Comparison of ENCODE assay signal across 1 cellular context in the genomic region with DNA sequence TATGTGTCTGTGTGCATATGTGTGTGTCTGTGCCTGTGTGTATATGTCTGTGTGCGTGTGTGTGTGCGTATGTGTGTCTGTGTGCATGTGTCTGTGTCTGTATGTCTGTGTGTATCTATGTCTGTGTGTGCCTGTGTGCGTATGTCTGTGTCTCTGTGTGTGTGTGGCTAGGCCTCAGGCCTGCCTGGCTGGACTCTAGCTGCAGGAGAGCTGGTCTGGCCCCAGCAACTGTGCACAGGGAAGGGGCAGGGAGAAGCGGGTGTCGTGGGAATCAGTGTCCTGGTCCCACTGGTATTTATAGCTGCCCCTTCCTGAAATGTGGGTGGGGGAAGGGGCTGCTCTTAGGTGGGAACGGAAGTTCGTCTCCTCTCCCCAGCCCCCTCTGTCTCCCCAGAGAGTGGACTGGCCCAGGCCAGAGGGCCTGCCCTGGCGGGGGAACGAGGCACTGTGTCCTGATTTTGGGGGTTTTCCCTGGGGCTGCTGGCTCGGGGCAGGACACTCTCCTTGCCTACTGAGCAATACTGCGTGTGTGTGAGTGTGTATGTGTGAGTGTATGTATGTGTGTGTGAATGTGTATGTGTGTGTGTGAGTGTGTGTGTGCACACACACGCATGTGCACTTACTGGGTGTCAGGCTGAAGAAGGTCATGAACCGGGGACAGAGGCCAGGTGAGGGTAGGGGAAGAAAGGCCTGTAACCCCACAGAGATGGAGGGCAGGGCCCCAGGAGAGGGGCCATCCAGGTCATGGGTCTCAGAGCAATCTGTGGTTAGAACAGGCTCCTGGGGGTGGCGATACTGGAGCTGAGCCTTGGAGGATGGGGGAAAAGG.
TF ChIP-seq lines count a peak whose summit lies in the region.

No MANE protein-coding gene starts in this region.

TF ChIP-seq in GM23338, 12 proteins besides CTCF, POLR2A, EP300 and RAD21:
- TF ChIP-seq ZNF114 (CRISPR knock-in tag; IDR thresholded peaks at IDR 0.05): no peak
- TF ChIP-seq JUNB (IDR thresholded peaks at IDR 0.05; ENCODE audit: unreplicated experiment): no peak
- TF ChIP-seq, protein P1, sequence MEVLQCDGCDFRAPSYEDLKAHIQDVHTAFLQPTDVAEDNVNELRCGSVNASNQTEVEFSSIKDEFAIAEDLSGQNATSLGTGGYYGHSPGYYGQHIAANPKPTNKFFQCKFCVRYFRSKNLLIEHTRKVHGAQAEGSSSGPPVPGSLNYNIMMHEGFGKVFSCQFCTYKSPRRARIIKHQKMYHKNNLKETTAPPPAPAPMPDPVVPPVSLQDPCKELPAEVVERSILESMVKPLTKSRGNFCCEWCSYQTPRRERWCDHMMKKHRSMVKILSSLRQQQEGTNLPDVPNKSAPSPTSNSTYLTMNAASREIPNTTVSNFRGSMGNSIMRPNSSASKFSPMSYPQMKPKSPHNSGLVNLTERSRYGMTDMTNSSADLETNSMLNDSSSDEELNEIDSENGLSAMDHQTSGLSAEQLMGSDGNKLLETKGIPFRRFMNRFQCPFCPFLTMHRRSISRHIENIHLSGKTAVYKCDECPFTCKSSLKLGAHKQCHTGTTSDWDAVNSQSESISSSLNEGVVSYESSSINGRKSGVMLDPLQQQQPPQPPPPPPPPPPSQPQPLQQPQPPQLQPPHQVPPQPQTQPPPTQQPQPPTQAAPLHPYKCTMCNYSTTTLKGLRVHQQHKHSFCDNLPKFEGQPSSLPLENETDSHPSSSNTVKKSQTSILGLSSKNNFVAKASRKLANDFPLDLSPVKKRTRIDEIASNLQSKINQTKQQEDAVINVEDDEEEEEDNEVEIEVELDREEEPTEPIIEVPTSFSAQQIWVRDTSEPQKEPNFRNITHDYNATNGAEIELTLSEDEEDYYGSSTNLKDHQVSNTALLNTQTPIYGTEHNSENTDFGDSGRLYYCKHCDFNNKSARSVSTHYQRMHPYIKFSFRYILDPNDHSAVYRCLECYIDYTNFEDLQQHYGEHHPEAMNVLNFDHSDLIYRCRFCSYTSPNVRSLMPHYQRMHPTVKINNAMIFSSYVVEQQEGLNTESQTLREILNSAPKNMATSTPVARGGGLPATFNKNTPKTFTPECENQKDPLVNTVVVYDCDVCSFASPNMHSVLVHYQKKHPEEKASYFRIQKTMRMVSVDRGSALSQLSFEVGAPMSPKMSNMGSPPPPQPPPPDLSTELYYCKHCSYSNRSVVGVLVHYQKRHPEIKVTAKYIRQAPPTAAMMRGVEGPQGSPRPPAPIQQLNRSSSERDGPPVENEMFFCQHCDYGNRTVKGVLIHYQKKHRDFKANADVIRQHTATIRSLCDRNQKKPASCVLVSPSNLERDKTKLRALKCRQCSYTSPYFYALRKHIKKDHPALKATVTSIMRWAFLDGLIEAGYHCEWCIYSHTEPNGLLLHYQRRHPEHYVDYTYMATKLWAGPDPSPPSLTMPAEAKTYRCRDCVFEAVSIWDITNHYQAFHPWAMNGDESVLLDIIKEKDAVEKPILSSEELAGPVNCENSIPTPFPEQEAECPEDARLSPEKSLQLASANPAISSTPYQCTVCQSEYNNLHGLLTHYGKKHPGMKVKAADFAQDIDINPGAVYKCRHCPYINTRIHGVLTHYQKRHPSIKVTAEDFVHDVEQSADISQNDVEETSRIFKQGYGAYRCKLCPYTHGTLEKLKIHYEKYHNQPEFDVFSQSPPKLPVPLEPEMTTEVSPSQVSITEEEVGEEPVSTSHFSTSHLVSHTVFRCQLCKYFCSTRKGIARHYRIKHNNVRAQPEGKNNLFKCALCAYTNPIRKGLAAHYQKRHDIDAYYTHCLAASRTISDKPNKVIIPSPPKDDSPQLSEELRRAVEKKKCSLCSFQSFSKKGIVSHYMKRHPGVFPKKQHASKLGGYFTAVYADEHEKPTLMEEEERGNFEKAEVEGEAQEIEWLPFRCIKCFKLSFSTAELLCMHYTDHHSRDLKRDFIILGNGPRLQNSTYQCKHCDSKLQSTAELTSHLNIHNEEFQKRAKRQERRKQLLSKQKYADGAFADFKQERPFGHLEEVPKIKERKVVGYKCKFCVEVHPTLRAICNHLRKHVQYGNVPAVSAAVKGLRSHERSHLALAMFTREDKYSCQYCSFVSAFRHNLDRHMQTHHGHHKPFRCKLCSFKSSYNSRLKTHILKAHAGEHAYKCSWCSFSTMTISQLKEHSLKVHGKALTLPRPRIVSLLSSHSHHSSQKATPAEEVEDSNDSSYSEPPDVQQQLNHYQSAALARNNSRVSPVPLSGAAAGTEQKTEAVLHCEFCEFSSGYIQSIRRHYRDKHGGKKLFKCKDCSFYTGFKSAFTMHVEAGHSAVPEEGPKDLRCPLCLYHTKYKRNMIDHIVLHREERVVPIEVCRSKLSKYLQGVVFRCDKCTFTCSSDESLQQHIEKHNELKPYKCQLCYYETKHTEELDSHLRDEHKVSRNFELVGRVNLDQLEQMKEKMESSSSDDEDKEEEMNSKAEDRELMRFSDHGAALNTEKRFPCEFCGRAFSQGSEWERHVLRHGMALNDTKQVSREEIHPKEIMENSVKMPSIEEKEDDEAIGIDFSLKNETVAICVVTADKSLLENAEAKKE (CRISPR knock-in tag; IDR thresholded peaks at IDR 0.05): no peak
- no peak for TF ChIP-seq NANOG (IDR thresholded peaks at IDR 0.05; ENCODE audit: borderline replicate concordance)
- no peak for TF ChIP-seq POLR2AphosphoS5 (IDR thresholded peaks at IDR 0.05; ENCODE audit: low read depth)
- TF ChIP-seq, protein P2, sequence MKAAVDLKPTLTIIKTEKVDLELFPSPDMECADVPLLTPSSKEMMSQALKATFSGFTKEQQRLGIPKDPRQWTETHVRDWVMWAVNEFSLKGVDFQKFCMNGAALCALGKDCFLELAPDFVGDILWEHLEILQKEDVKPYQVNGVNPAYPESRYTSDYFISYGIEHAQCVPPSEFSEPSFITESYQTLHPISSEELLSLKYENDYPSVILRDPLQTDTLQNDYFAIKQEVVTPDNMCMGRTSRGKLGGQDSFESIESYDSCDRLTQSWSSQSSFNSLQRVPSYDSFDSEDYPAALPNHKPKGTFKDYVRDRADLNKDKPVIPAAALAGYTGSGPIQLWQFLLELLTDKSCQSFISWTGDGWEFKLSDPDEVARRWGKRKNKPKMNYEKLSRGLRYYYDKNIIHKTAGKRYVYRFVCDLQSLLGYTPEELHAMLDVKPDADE (IDR thresholded peaks at IDR 0.05): no peak
- no peak for TF ChIP-seq ZNF331 (CRISPR knock-in tag; IDR thresholded peaks at IDR 0.05; ENCODE audit: low read depth)
- no peak for TF ChIP-seq REST (IDR thresholded peaks at IDR 0.05; ENCODE audit: unreplicated experiment)
- no peak for TF ChIP-seq CREB1 (CRISPR knock-in tag; IDR thresholded peaks at IDR 0.05; ENCODE audit: low read depth)
- TF ChIP-seq EZH2 (IDR thresholded peaks at IDR 0.05; ENCODE audit: low read depth, unreplicated experiment): no peak
TF ChIP-seq in GM23338: peak in this region for 0.
